Comparison of ENCODE assay signal across 10 cellular contexts in genomic region chr1:59692591-59692990, GRCh38.
DNase-seq lines count a peak whose midpoint lies in the region; ATAC-seq and TF ChIP-seq lines count a peak whose summit lies in the region.
"Had no signal": no experiment of that assay in that cellular context is flagged by ENCODE, and none has a peak within 500 bp of the region (broad histone marks: within the 10 kb centered on the region; RNA-seq: fewer than 3 reads in every experiment).

No MANE protein-coding gene starts in this region.

- ATAC-seq in activated CD8-positive, alpha-beta memory T cell treated with anti-CD3 and anti-CD28 coated beads, Interleukin-2, amount 10 ng/mL, durations not matched to agents 7 days and 5 days: no peak
- no peak for ATAC-seq in activated naive CD8-positive, alpha-beta T cell treated with anti-CD3 and anti-CD28 coated beads, Interleukin-2, amount 50 U/mL, for 24 hours
- no peak for ATAC-seq in GM21528 (IDR thresholded peaks at IDR 0.05; ENCODE audit: low FRiP score, unreplicated experiment)

- H3K4me1 Mint-ChIP-seq in type B pancreatic cell (ENCODE audit: unreplicated experiment): peaks cover 43% of the 10 kb centered on the region
- peaks cover 13% of the 10 kb centered on the region for H3K4me1 Mint-ChIP-seq in activated CD8-positive, alpha-beta memory T cell treated with anti-CD3 and anti-CD28 coated beads, Interleukin-2, amount 10 ng/mL, durations not matched to agents 7 days and 5 days
- peaks cover 16% of the 10 kb centered on the region for H3K4me1 Mint-ChIP-seq in activated naive CD8-positive, alpha-beta T cell treated with anti-CD3 and anti-CD28 coated beads, Interleukin-2, amount 50 U/mL, for 24 hours

- CTCF ChIA-PET in activated CD8-positive, alpha-beta memory T cell treated with anti-CD3 and anti-CD28 coated beads, Interleukin-2, amount 10 ng/mL, durations not matched to agents 7 days and 5 days (lab: Charles Lee): interaction anchor here (0.7 kb wide), 1 partner anchor 86 kb away, joined by 3 read pairs; no protein-coding TSS in a partner anchor

- H3K9me3 Mint-ChIP-seq in type B pancreatic cell: no peaks in the 10 kb centered on the region
- H3K9me3 Mint-ChIP-seq in activated CD8-positive, alpha-beta memory T cell treated with anti-CD3 and anti-CD28 coated beads, Interleukin-2, amount 10 ng/mL, durations not matched to agents 7 days and 5 days (ENCODE audit: low read depth): no peaks in the 10 kb centered on the region
- peaks cover 4% of the 10 kb centered on the region for H3K9me3 Mint-ChIP-seq in activated naive CD8-positive, alpha-beta T cell treated with anti-CD3 and anti-CD28 coated beads, Interleukin-2, amount 50 U/mL, for 24 hours

- DNase-seq in NCI-H2029 (lab: John Stamatoyannopoulos, UW): peak; percentile 63
- no peak for DNase-seq in NCI-H2029 treated with DMSO at 0.1 percent for 48 hours (lab: John Stamatoyannopoulos, UW)
- peak; percentile 71 for DNase-seq in NCI-H82 (lab: John Stamatoyannopoulos, UW)
- DNase-seq in fibroblast of peridontal ligament (ENCODE audit: extremely low read depth): peak; percentile 99
- no peak for DNase-seq in type B pancreatic cell (ENCODE audit: extremely low spot score, unreplicated experiment)
- DNase-seq in activated CD8-positive, alpha-beta memory T cell treated with anti-CD3 and anti-CD28 coated beads, Interleukin-2, amount 10 ng/mL, durations not matched to agents 7 days and 5 days: no peak
- DNase-seq in activated naive CD8-positive, alpha-beta T cell treated with anti-CD3 and anti-CD28 coated beads, Interleukin-2, amount 50 U/mL, for 24 hours: no peak
- DNase-seq: ACHN, activated gamma-delta T cell treated with Interleukin-2 at 50 U/mL for 16 hours had no signal

- H3K4me3 Mint-ChIP-seq in type B pancreatic cell: peak overlapping the region; percentile 12
- H3K4me3 Mint-ChIP-seq in activated CD8-positive, alpha-beta memory T cell treated with anti-CD3 and anti-CD28 coated beads, Interleukin-2, amount 10 ng/mL, durations not matched to agents 7 days and 5 days: no peak overlapping the region
- no peak overlapping the region for H3K4me3 Mint-ChIP-seq in activated naive CD8-positive, alpha-beta T cell treated with anti-CD3 and anti-CD28 coated beads, Interleukin-2, amount 50 U/mL, for 24 hours

- peak overlapping the region; percentile 15 for H3K27ac Mint-ChIP-seq in type B pancreatic cell
- H3K27ac Mint-ChIP-seq in activated CD8-positive, alpha-beta memory T cell treated with anti-CD3 and anti-CD28 coated beads, Interleukin-2, amount 10 ng/mL, durations not matched to agents 7 days and 5 days: no peak overlapping the region
- H3K27ac Mint-ChIP-seq in activated naive CD8-positive, alpha-beta T cell treated with anti-CD3 and anti-CD28 coated beads, Interleukin-2, amount 50 U/mL, for 24 hours: no peak overlapping the region

- H3K36me3 Mint-ChIP-seq in type B pancreatic cell: no peaks in the 10 kb centered on the region
- peaks cover 6% of the 10 kb centered on the region for H3K36me3 Mint-ChIP-seq in activated CD8-positive, alpha-beta memory T cell treated with anti-CD3 and anti-CD28 coated beads, Interleukin-2, amount 10 ng/mL, durations not matched to agents 7 days and 5 days
- no peaks in the 10 kb centered on the region for H3K36me3 Mint-ChIP-seq in activated naive CD8-positive, alpha-beta T cell treated with anti-CD3 and anti-CD28 coated beads, Interleukin-2, amount 50 U/mL, for 24 hours (ENCODE audit: low read depth)

- TF ChIP-seq CTCF in type B pancreatic cell (conservative IDR thresholded peaks at IDR 0.05): no peak

- no peaks in the 10 kb centered on the region for H3K27me3 Mint-ChIP-seq in type B pancreatic cell
- no peaks in the 10 kb centered on the region for H3K27me3 Mint-ChIP-seq in activated CD8-positive, alpha-beta memory T cell treated with anti-CD3 and anti-CD28 coated beads, Interleukin-2, amount 10 ng/mL, durations not matched to agents 7 days and 5 days
- H3K27me3 Mint-ChIP-seq in activated naive CD8-positive, alpha-beta T cell treated with anti-CD3 and anti-CD28 coated beads, Interleukin-2, amount 50 U/mL, for 24 hours: no peaks in the 10 kb centered on the region

Comparison
In these comparisons a context has a peak if more than half of its experiments do, and no peak if none do; other contexts are left out.
1. DNase-seq: peak in NCI-H2029 (single experiment), NCI-H82 (single experiment) and fibroblast of peridontal ligament (single experiment); none in NCI-H2029 treated with DMSO at 0.1 percent for 48 hours (single experiment), type B pancreatic cell (single experiment), activated CD8-positive, alpha-beta memory T cell treated with anti-CD3 and anti-CD28 coated beads, Interleukin-2, amount 10 ng/mL, durations not matched to agents 7 days and 5 days (single experiment) and activated naive CD8-positive, alpha-beta T cell treated with anti-CD3 and anti-CD28 coated beads, Interleukin-2, amount 50 U/mL, for 24 hours (single experiment).